ENCODE assay signal across 1 cellular context in the genomic region with DNA sequence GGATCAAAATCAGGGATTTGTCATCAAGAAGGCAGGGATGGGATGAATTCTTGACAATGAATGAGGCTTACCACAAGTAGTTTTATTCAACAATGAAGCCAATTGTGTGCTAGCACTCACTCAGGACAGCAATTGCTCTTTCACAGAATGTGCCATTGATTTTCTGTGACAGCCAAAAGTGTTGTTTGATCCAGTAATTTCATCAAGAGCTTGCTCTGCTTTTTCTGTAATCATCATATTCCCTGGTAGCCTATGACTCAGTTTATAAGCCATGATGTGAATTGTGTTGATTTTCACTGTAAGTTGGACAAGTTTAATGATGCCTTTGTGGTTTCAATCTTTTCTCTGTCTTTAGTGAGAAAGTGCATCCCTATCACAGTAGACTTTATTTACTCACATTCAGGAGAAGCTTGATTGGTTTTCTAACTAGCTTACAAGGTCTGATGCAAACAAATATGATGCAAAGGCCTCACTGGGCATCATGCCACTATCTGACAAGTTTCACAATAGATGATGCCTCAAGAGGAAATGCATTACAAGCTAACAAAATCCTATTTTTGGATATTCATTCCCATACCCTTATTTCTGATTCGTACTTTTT.
TF ChIP-seq lines count a peak whose summit lies in the region.

No MANE protein-coding gene starts in this region.

TF ChIP-seq in HCT116, 20 proteins besides CTCF, POLR2A, EP300 and RAD21 (continued from another document):
- TF ChIP-seq, protein P1, sequence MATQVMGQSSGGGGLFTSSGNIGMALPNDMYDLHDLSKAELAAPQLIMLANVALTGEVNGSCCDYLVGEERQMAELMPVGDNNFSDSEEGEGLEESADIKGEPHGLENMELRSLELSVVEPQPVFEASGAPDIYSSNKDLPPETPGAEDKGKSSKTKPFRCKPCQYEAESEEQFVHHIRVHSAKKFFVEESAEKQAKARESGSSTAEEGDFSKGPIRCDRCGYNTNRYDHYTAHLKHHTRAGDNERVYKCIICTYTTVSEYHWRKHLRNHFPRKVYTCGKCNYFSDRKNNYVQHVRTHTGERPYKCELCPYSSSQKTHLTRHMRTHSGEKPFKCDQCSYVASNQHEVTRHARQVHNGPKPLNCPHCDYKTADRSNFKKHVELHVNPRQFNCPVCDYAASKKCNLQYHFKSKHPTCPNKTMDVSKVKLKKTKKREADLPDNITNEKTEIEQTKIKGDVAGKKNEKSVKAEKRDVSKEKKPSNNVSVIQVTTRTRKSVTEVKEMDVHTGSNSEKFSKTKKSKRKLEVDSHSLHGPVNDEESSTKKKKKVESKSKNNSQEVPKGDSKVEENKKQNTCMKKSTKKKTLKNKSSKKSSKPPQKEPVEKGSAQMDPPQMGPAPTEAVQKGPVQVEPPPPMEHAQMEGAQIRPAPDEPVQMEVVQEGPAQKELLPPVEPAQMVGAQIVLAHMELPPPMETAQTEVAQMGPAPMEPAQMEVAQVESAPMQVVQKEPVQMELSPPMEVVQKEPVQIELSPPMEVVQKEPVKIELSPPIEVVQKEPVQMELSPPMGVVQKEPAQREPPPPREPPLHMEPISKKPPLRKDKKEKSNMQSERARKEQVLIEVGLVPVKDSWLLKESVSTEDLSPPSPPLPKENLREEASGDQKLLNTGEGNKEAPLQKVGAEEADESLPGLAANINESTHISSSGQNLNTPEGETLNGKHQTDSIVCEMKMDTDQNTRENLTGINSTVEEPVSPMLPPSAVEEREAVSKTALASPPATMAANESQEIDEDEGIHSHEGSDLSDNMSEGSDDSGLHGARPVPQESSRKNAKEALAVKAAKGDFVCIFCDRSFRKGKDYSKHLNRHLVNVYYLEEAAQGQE (IDR thresholded peaks at IDR 0.05; ENCODE audit: low read depth) = no peak
